Comparison of ENCODE assay signal across 22 cellular contexts in genomic region chr1:227661495-227661894, GRCh38.
DNase-seq lines count a peak whose midpoint lies in the region; ATAC-seq, FAIRE-seq and TF ChIP-seq lines count a peak whose summit lies in the region.
"Had no signal": no experiment of that assay in that cellular context is flagged by ENCODE, and none has a peak within 500 bp of the region (broad histone marks: within the 10 kb centered on the region; RNA-seq: fewer than 3 reads in every experiment).

No MANE protein-coding gene starts in this region.

- H3K36me3 Mint-ChIP-seq in stimulated activated effector memory CD8-positive, alpha-beta T cell treated with anti-CD3 and anti-CD28 coated beads, Interleukin-12 subunit alpha, Interleukin-12 subunit beta, amount 100 ng/mL, for 72 hours = no peaks in the 10 kb centered on the region

- H3K9me3 ChIP-seq in Peyer's patch = peaks cover 0 to 92% (median 24%) of the 10 kb centered on the region in 4 donors

- no peaks in the 10 kb centered on the region for H3K4me1 ChIP-seq in Peyer's patch
- H3K4me1 ChIP-seq: Caco-2 had no signal

- TF ChIP-seq CTCF in bronchial epithelial cell (IDR thresholded peaks at IDR 0.05; ENCODE audit: insufficient read depth, low read length, severe bottlenecking) (no peak), Peyer's patch (IDR thresholded peaks at IDR 0.05) (no peak)

- peak; percentile 32 for FAIRE-seq in bronchial epithelial cell (lab: Jason Lieb, UNC)
- FAIRE-seq: GM12892, GM18507 had no signal

- no peak overlapping the region for H3K4me3 Mint-ChIP-seq in stimulated activated effector memory CD8-positive, alpha-beta T cell treated with anti-CD3 and anti-CD28 coated beads, Interleukin-12 subunit alpha, Interleukin-12 subunit beta, amount 100 ng/mL, for 72 hours
- H3K4me3 Mint-ChIP-seq: B cell; CD4-positive, alpha-beta T cell; HFFc6 had no signal

- no peak for ATAC-seq in stimulated activated effector memory CD8-positive, alpha-beta T cell treated with anti-CD3 and anti-CD28 coated beads, Interleukin-12 subunit alpha, Interleukin-12 subunit beta, amount 100 ng/mL, for 72 hours
- ATAC-seq in GM18867 (IDR thresholded peaks at IDR 0.05; ENCODE audit: unreplicated experiment) = no peak
- ATAC-seq in GM19397 (IDR thresholded peaks at IDR 0.05; ENCODE audit: unreplicated experiment) = no peak

- peak; percentile 6 for DNase-seq in DMS 273 (lab: John Stamatoyannopoulos, UW; ENCODE audit: unreplicated experiment)
- no peak for DNase-seq in DMS 273 treated with DMSO at 0.1 percent for 48 hours (lab: John Stamatoyannopoulos, UW)
- DNase-seq in bronchial epithelial cell (ENCODE audit: low read depth) = no peak
- peak; percentile 7 for DNase-seq in iPS DF 4.7 (ENCODE audit: extremely low read depth, low spot score)
- DNase-seq in stimulated activated effector memory CD8-positive, alpha-beta T cell treated with anti-CD3 and anti-CD28 coated beads, Interleukin-12 subunit alpha, Interleukin-12 subunit beta, amount 100 ng/mL, for 72 hours (ENCODE audit: low spot score in 2 of 2) = no peak
- DNase-seq in Peyer's patch = no peak
- DNase-seq: 8988T; Caco-2; CD4-positive, alpha-beta T cell; DMS79; HFFc6; KG1; MV-4-11; NCI-H1694 treated with DMSO at 0.1 percent for 48 hours; NCI-H2227 treated with DMSO at 0.1 percent for 48 hours; NCI-H510A treated with DMSO at 0.1 percent for 48 hours; NCI-H774 had no signal

- H3K27ac Mint-ChIP-seq in stimulated activated effector memory CD8-positive, alpha-beta T cell treated with anti-CD3 and anti-CD28 coated beads, Interleukin-12 subunit alpha, Interleukin-12 subunit beta, amount 100 ng/mL, for 72 hours = no peak overlapping the region
- H3K27ac Mint-ChIP-seq: B cell; CD4-positive, alpha-beta T cell; HFFc6 had no signal

- H3K27ac ChIP-seq in Peyer's patch = no peak overlapping the region

- H3K9me3 Mint-ChIP-seq in stimulated activated effector memory CD8-positive, alpha-beta T cell treated with anti-CD3 and anti-CD28 coated beads, Interleukin-12 subunit alpha, Interleukin-12 subunit beta, amount 100 ng/mL, for 72 hours = peaks cover 14% of the 10 kb centered on the region

- no peak for TF ChIP-seq POLR2A in Peyer's patch (IDR thresholded peaks at IDR 0.05)

- H3K4me3 ChIP-seq in bronchial epithelial cell (ENCODE audit: low read depth, low read length) (no peak overlapping the region), Peyer's patch (no peak overlapping the region)

- no peaks in the 10 kb centered on the region for H3K36me3 ChIP-seq in bronchial epithelial cell (ENCODE audit: control insufficient read depth, insufficient read depth, low read length)
- H3K36me3 ChIP-seq in Peyer's patch = no peaks in the 10 kb centered on the region

- H3K4me1 Mint-ChIP-seq in stimulated activated effector memory CD8-positive, alpha-beta T cell treated with anti-CD3 and anti-CD28 coated beads, Interleukin-12 subunit alpha, Interleukin-12 subunit beta, amount 100 ng/mL, for 72 hours = no peaks in the 10 kb centered on the region
- H3K4me1 Mint-ChIP-seq: B cell had no signal

- no peaks in the 10 kb centered on the region for H3K27me3 ChIP-seq in bronchial epithelial cell (ENCODE audit: control insufficient read depth, insufficient read depth, low read length)
- no peaks in the 10 kb centered on the region for H3K27me3 ChIP-seq in Peyer's patch

Comparison
In these comparisons a context has a peak if more than half of its experiments do, and no peak if none do; other contexts are left out.
1. DNase-seq: peak in DMS 273 (single experiment) and iPS DF 4.7 (single experiment); none in DMS 273 treated with DMSO at 0.1 percent for 48 hours (single experiment), bronchial epithelial cell (single experiment), stimulated activated effector memory CD8-positive, alpha-beta T cell treated with anti-CD3 and anti-CD28 coated beads, Interleukin-12 subunit alpha, Interleukin-12 subunit beta, amount 100 ng/mL, for 72 hours (0 of 2) and Peyer's patch (0 of 3).